In the genomic region with DNA sequence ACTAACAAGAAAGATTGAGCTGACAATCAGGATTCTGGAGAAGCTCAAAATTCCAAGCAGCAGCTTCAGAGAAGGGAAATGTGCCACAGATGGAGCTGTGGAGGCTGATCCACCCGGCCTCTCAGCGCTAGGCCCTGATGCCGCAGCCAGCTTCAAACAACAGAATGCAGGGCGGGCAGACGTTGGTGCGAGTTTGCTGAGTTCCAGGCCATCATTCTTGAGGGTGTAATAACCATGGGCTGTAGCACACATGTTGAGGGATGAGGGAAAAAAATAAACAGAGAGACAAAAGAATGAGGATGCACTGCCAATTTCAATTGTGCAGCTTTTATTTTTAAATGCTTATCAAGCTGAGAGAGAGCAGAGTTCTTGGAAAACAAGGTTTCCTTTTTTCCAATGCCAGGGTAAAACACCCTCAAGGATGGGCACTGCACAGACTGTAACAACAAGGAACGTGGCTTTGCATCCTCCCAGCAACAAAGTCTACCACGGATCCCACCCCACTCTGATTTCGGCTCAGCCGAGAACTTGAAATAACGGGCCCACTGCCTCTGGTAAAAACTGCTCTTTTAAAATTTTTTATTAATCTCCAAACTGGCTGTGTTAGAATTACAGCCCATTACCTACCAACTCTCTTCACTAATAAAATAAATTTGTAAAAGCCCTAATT, we compare ENCODE assay signal across 10 cellular contexts.
DNase-seq lines count a peak whose midpoint lies in the region; ATAC-seq and TF ChIP-seq lines count a peak whose summit lies in the region.
"Had no signal": no experiment of that assay in that cellular context is flagged by ENCODE, and none has a peak within 500 bp of the region (broad histone marks: within the 10 kb centered on the region; RNA-seq: fewer than 3 reads in every experiment).

No MANE protein-coding gene starts in this region.

- peak overlapping the region; percentile 99 for H2AK5ac ChIP-seq in mesenchymal stem cell (ENCODE audit: low read length, severe bottlenecking)

- WGBS in mesenchymal stem cell: 53% methylated on average over 11 of the region's 11 CpGs

- no peaks in the 10 kb centered on the region for H3K9me3 Mint-ChIP-seq in T-helper 2 cell treated with Interferon-gamma antibody and Interleukin-4, amounts not matched to agents 5 μg/mL and 100 μg/mL, for 36 hours

- H3K27me3 ChIP-seq in mesenchymal stem cell (ENCODE audit: control insufficient read depth in 1 of 2, insufficient read depth in 1 of 2, low read length in 2 of 2): no peaks in the 10 kb centered on the region
- no peaks in the 10 kb centered on the region for H3K27me3 ChIP-seq in thoracic aorta (replicated peaks; ENCODE audit: insufficient read depth)
- H3K27me3 ChIP-seq: BE2C had no signal

- H4K91ac ChIP-seq in mesenchymal stem cell (ENCODE audit: low read length): peak overlapping the region; percentile 94

- H3K4ac ChIP-seq in mesenchymal stem cell (ENCODE audit: low read depth in 1 of 2, low read length in 2 of 2): peak overlapping the region; percentile 88 to 96

- peak overlapping the region in 1 of 2 experiments; percentile 92 for H3K23ac ChIP-seq in mesenchymal stem cell (ENCODE audit: low read length in 2 of 2)

- no peaks in the 10 kb centered on the region for H3K27me3 Mint-ChIP-seq in T-helper 2 cell treated with Interferon-gamma antibody and Interleukin-4, amounts not matched to agents 5 μg/mL and 100 μg/mL, for 36 hours (ENCODE audit: low read depth)

- H2AFZ ChIP-seq in mesenchymal stem cell (ENCODE audit: low read depth, low read length): no peak overlapping the region

- H2BK120ac ChIP-seq in mesenchymal stem cell (ENCODE audit: low read depth, low read length): peak overlapping the region; percentile 82

- H3K27ac ChIP-seq in mesenchymal stem cell (ENCODE audit: low read length, poor library complexity, severe bottlenecking): peak overlapping the region; percentile 75
- H3K27ac ChIP-seq in thoracic aorta: peak overlapping the region; percentile 82 to 97

- DNase-seq in T-helper 2 cell treated with Interferon-gamma antibody and Interleukin-4, amounts not matched to agents 5 μg/mL and 100 μg/mL, for 36 hours (ENCODE audit: low spot score): no peak
- DNase-seq in T-helper 2 cell (no peak), cardiac fibroblast (ENCODE audit: low read depth in 2 of 2) (peak; percentile 39 to 72), mesenchymal stem cell (peak; percentile 43), thoracic aorta (ENCODE audit: low spot score) (no peak), germinal center (ENCODE audit: low spot score) (no peak)
- DNase-seq: activated effector memory CD4-positive, alpha-beta T cell treated with Interleukin-2 at 50 U/mL for 16 hours; BE2C had no signal

- H3K9me3 ChIP-seq in mesenchymal stem cell (ENCODE audit: control insufficient read depth, low read length): no peaks in the 10 kb centered on the region
- no peaks in the 10 kb centered on the region for H3K9me3 ChIP-seq in thoracic aorta
- H3K9me3 ChIP-seq: BE2C had no signal

- H3K79me1 ChIP-seq in mesenchymal stem cell (replicated peaks; ENCODE audit: low read length, poor library complexity, severe bottlenecking): peaks cover 16% of the 10 kb centered on the region

- H3K36me3 Mint-ChIP-seq in T-helper 2 cell treated with Interferon-gamma antibody and Interleukin-4, amounts not matched to agents 5 μg/mL and 100 μg/mL, for 36 hours (ENCODE audit: low read depth): peaks cover 33% of the 10 kb centered on the region

- peak overlapping the region; percentile 43 to 93 for H3K14ac ChIP-seq in mesenchymal stem cell (ENCODE audit: low read length in 2 of 2)

- H3K4me3 ChIP-seq in cardiac fibroblast (replicated peaks in 1 of 2; ENCODE audit: low read depth in 2 of 2, low read length in 2 of 2) (peak overlapping the region in 1 of 2 donors; percentile 36), mesenchymal stem cell (ENCODE audit: insufficient read depth in 1 of 2, low read depth in 1 of 2, low read length in 2 of 2) (peak overlapping the region in 1 of 2 experiments; percentile 68), thoracic aorta (peak overlapping the region; percentile 4)

- H3K4me1 Mint-ChIP-seq in T-helper 2 cell treated with Interferon-gamma antibody and Interleukin-4, amounts not matched to agents 5 μg/mL and 100 μg/mL, for 36 hours (ENCODE audit: low read depth): peaks cover 47% of the 10 kb centered on the region

- H3K4me1 ChIP-seq in mesenchymal stem cell (ENCODE audit: control insufficient read depth, insufficient read depth, low read depth, low read length) (peaks cover 24% of the 10 kb centered on the region), thoracic aorta (ENCODE audit: control insufficient read depth in 1 of 2, low read depth in 2 of 2) (peaks cover 37 to 57% of the 10 kb centered on the region in 2 donors)
- H3K4me1 ChIP-seq: BE2C had no signal

- peak overlapping the region; percentile 96 to 99 for H3K18ac ChIP-seq in mesenchymal stem cell (ENCODE audit: low read depth in 1 of 2, low read length in 2 of 2)

- no peak for ATAC-seq in thoracic aorta (ENCODE audit: insufficient number of reproducible peaks, low FRiP score, low read depth)
- no peak for ATAC-seq in GM21360 (IDR thresholded peaks at IDR 0.05; ENCODE audit: unreplicated experiment)
- ATAC-seq in HG03571 (IDR thresholded peaks at IDR 0.05; ENCODE audit: unreplicated experiment): no peak

- peak overlapping the region; percentile 96 to 99 for H2BK12ac ChIP-seq in mesenchymal stem cell (ENCODE audit: low read length in 2 of 2)

- peaks cover under 1 to 18% of the 10 kb centered on the region in 2 experiments for H3K36me3 ChIP-seq in mesenchymal stem cell (ENCODE audit: control insufficient read depth in 1 of 2, insufficient read depth in 2 of 2, low read depth in 1 of 2, low read length in 2 of 2)
- H3K36me3 ChIP-seq in thoracic aorta: no peaks in the 10 kb centered on the region
- H3K36me3 ChIP-seq: BE2C had no signal

- TF ChIP-seq CTCF in cardiac fibroblast (IDR thresholded peaks at IDR 0.05; ENCODE audit: low read depth, low read length) (no peak), thoracic aorta (IDR thresholded peaks at IDR 0.05) (no peak)

- no peak overlapping the region for H3K4me2 ChIP-seq in mesenchymal stem cell (ENCODE audit: low read length, poor library complexity, severe bottlenecking)

- no peak overlapping the region for H2BK5ac ChIP-seq in mesenchymal stem cell (ENCODE audit: low read depth, low read length, poor library complexity, severe bottlenecking)

- H3K4me3 Mint-ChIP-seq in T-helper 2 cell treated with Interferon-gamma antibody and Interleukin-4, amounts not matched to agents 5 μg/mL and 100 μg/mL, for 36 hours: peak overlapping the region; percentile 81

- peak overlapping the region; percentile 81 for H4K8ac ChIP-seq in mesenchymal stem cell (ENCODE audit: low read length)

- H2BK15ac ChIP-seq in mesenchymal stem cell (ENCODE audit: low read depth, poor library complexity, severe bottlenecking): no peak overlapping the region

- peak overlapping the region; percentile 96 for H3K9ac ChIP-seq in mesenchymal stem cell (ENCODE audit: low read length)

- peak overlapping the region; percentile 94 for H3K27ac Mint-ChIP-seq in T-helper 2 cell treated with Interferon-gamma antibody and Interleukin-4, amounts not matched to agents 5 μg/mL and 100 μg/mL, for 36 hours

Comparison
In these comparisons a context has a peak if more than half of its experiments do, and no peak if none do; other contexts are left out.
1. DNase-seq: peak in cardiac fibroblast (2 of 2) and mesenchymal stem cell (single experiment); none in T-helper 2 cell treated with Interferon-gamma antibody and Interleukin-4, amounts not matched to agents 5 μg/mL and 100 μg/mL, for 36 hours (single experiment), T-helper 2 cell (0 of 5), thoracic aorta (single experiment) and germinal center (single experiment).